Comparison of ENCODE assay signal across 22 cellular contexts in the genomic region with DNA sequence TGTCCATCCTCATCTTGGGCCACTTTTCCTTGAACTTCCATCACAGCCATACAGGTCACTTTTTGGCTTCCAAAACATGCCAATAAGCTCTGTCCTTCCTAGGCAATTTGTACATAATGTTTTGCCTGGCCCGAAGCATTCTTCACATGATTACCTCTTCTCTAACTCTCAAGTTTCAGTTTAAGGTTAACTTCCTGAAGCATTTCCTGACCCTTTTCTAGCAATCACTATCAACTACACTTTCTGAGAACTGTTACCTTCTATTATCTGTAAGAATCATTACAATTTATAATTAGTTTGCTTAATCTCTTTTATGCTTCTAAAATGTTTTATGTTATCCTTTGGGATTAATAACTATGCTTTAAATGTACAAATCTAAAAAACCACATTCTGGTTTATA.
A peak's percentile ranks its signal among the peaks of the same experiment; 100 is the strongest.
DNase-seq lines count a peak whose midpoint lies in the region; ATAC-seq, FAIRE-seq and TF ChIP-seq lines count a peak whose summit lies in the region.
"Had no signal": no experiment of that assay in that cellular context is flagged by ENCODE, and none has a peak within 500 bp of the region (broad histone marks: within the 10 kb centered on the region; RNA-seq: fewer than 3 reads in every experiment).

No MANE protein-coding gene starts in this region.

- POLR2A ChIA-PET in CD4-positive, alpha-beta T cell (lab: Charles Lee), result no interaction called here
- POLR2A ChIA-PET in activated CD8-positive, alpha-beta T cell treated with anti-CD3 and anti-CD28 coated beads for 36 hours (lab: Charles Lee), result no interaction called here

- no peak for DNase-seq in CD4-positive, alpha-beta T cell
- DNase-seq in GM12891 (ENCODE audit: insufficient read length, low spot score) (peak; percentile 3), immature natural killer cell (no peak), cardiac septum (ENCODE audit: low spot score) (no peak), NCI-H2081 (lab: John Stamatoyannopoulos, UW) (no peak)
- DNase-seq in activated CD8-positive, alpha-beta T cell treated with anti-CD3 and anti-CD28 coated beads for 36 hours, result no peak
- DNase-seq: activated CD4-positive, CD25-positive, alpha-beta regulatory T cell treated with anti-CD3 and anti-CD28 coated beads, Interleukin-2, amount 50 U/mL, for 72 hours; activated T-cell treated with anti-CD3 and anti-CD28 coated beads, Interleukin-2, amount 50 U/mL, for 1 hour; aorta; islet precursor cell; NCI-H1092; NCI-H526; nephron progenitor cell; stimulated activated CD4-positive, alpha-beta T cell treated with anti-CD3 and anti-CD28 coated beads, Interleukin-4, amount 100 ng/mL, for 1 hour; uterus had no signal

- no peaks in the 10 kb centered on the region for H3K27me3 ChIP-seq in CD4-positive, alpha-beta T cell (ENCODE audit: control insufficient read depth, insufficient read depth, low read length)
- H3K27me3 ChIP-seq: SJSA1, uterus had no signal

- no peaks in the 10 kb centered on the region for H3K9me3 Mint-ChIP-seq in CD4-positive, alpha-beta T cell
- H3K9me3 Mint-ChIP-seq in activated CD8-positive, alpha-beta T cell treated with anti-CD3 and anti-CD28 coated beads for 36 hours, result no peaks in the 10 kb centered on the region
- no peaks in the 10 kb centered on the region for H3K9me3 Mint-ChIP-seq in immature natural killer cell

- peak overlapping the region; percentile 38 for H3K27ac Mint-ChIP-seq in CD4-positive, alpha-beta T cell
- peak overlapping the region; percentile 89 for H3K27ac Mint-ChIP-seq in activated CD8-positive, alpha-beta T cell treated with anti-CD3 and anti-CD28 coated beads for 36 hours
- H3K27ac Mint-ChIP-seq in immature natural killer cell, result peak overlapping the region; percentile 64 to 95 (median 78)
- H3K27ac Mint-ChIP-seq: nephron progenitor cell, progenitor cell of endocrine pancreas had no signal

- no peak overlapping the region for H3K27ac ChIP-seq in CD4-positive, alpha-beta T cell (ENCODE audit: low read depth, low read length)
- H3K27ac ChIP-seq: SJSA1, skin epidermis, uterus had no signal

- H3K27me3 Mint-ChIP-seq in CD4-positive, alpha-beta T cell, result no peaks in the 10 kb centered on the region
- H3K27me3 Mint-ChIP-seq in activated CD8-positive, alpha-beta T cell treated with anti-CD3 and anti-CD28 coated beads for 36 hours, result no peaks in the 10 kb centered on the region
- H3K27me3 Mint-ChIP-seq in immature natural killer cell (ENCODE audit: low read depth in 3 of 3), result peaks cover 0 to 4% (median 0%) of the 10 kb centered on the region in 3 donors
- H3K27me3 Mint-ChIP-seq: progenitor cell of endocrine pancreas had no signal

- peaks cover 18% of the 10 kb centered on the region for H3K4me1 Mint-ChIP-seq in CD4-positive, alpha-beta T cell (ENCODE audit: low read depth)
- peaks cover 17% of the 10 kb centered on the region for H3K4me1 Mint-ChIP-seq in activated CD8-positive, alpha-beta T cell treated with anti-CD3 and anti-CD28 coated beads for 36 hours (ENCODE audit: low read depth)
- H3K4me1 Mint-ChIP-seq in immature natural killer cell, result peaks cover 9 to 11% of the 10 kb centered on the region in 2 donors
- H3K4me1 Mint-ChIP-seq: nephron progenitor cell had no signal

- no peaks in the 10 kb centered on the region for H3K9me3 ChIP-seq in CD4-positive, alpha-beta T cell (ENCODE audit: control insufficient read depth, low read length)
- H3K9me3 ChIP-seq: SJSA1, uterus had no signal

- no peak for TF ChIP-seq POLR2A in GM12891 (IDR thresholded peaks at IDR 0.05; ENCODE audit: low read depth, low read length)
- TF ChIP-seq POLR2A in GM18505 (IDR thresholded peaks at IDR 0.05; ENCODE audit: borderline replicate concordance, extremely low read depth, insufficient read depth, insufficient read length), result no peak

- CTCF ChIA-PET in CD4-positive, alpha-beta T cell (lab: Charles Lee), result no interaction called here
- CTCF ChIA-PET in activated CD8-positive, alpha-beta T cell treated with anti-CD3 and anti-CD28 coated beads for 36 hours (lab: Charles Lee), result interaction anchor here (1.5 kb wide), 1 partner anchor 17 kb away, joined by 5 read pairs; no protein-coding TSS in a partner anchor

- intact Hi-C loops in CD4-positive, alpha-beta T cell (cut with DNase I, micrococcal nuclease), result no loop called here
- intact Hi-C loops in activated CD8-positive, alpha-beta T cell treated with anti-CD3 and anti-CD28 coated beads for 36 hours (cut with micrococcal nuclease), result no loop called here
- intact Hi-C loops in cardiac septum (cut with DNase I), result no loop called here

- no peak for TF ChIP-seq CTCF in CD4-positive, alpha-beta T cell (IDR thresholded peaks at IDR 0.05)
- TF ChIP-seq CTCF in activated CD8-positive, alpha-beta T cell treated with anti-CD3 and anti-CD28 coated beads for 36 hours (IDR thresholded peaks at IDR 0.05), result no peak

- peak; percentile 88 for FAIRE-seq in GM12891 (lab: Jason Lieb, UNC)
- FAIRE-seq: endometrium, K562 had no signal

- ATAC-seq in CD4-positive, alpha-beta T cell (ENCODE audit: poor library complexity), result no peak
- no peak for ATAC-seq in activated CD8-positive, alpha-beta T cell treated with anti-CD3 and anti-CD28 coated beads for 36 hours
- ATAC-seq in GM18505 (IDR thresholded peaks at IDR 0.05; ENCODE audit: unreplicated experiment), result no peak
- no peak for ATAC-seq in GM19351 (IDR thresholded peaks at IDR 0.05; ENCODE audit: unreplicated experiment)
- ATAC-seq: K562 had no signal

- peaks cover 70% of the 10 kb centered on the region for H3K36me3 Mint-ChIP-seq in CD4-positive, alpha-beta T cell (ENCODE audit: low read depth)
- peaks cover 27% of the 10 kb centered on the region for H3K36me3 Mint-ChIP-seq in activated CD8-positive, alpha-beta T cell treated with anti-CD3 and anti-CD28 coated beads for 36 hours (ENCODE audit: low read depth)
- H3K36me3 Mint-ChIP-seq in immature natural killer cell, result peaks cover 17 to 29% (median 23%) of the 10 kb centered on the region in 3 donors

- H3K4me3 Mint-ChIP-seq in CD4-positive, alpha-beta T cell, result no peak overlapping the region
- no peak overlapping the region for H3K4me3 Mint-ChIP-seq in activated CD8-positive, alpha-beta T cell treated with anti-CD3 and anti-CD28 coated beads for 36 hours
- H3K4me3 Mint-ChIP-seq in immature natural killer cell, result peak overlapping the region in 3 of 5 donors; percentile 48 to 66 (median 55)
- H3K4me3 Mint-ChIP-seq: nephron progenitor cell had no signal

TF ChIP-seq in GM12891, 5 proteins besides CTCF, POLR2A, EP300 and RAD21:
- TF ChIP-seq TAF1 (IDR thresholded peaks at IDR 0.05; ENCODE audit: low read depth, low read length) (no peak), POLR2AphosphoS5 (IDR thresholded peaks at IDR 0.05; ENCODE audit: low read depth, low read length) (no peak), POU2F2 (IDR thresholded peaks at IDR 0.05; ENCODE audit: low read depth, low read length) (no peak), PAX5 (IDR thresholded peaks at IDR 0.05; ENCODE audit: insufficient read depth, low read length, severe bottlenecking) (no peak), SPI1 (IDR thresholded peaks at IDR 0.05; ENCODE audit: low read depth, low read length) (no peak)

Comparison
In these comparisons a context has a peak if more than half of its experiments do, and no peak if none do; other contexts are left out.
1. H3K27ac Mint-ChIP-seq: peak in every context shown above with its lines; median percentile 89 in activated CD8-positive, alpha-beta T cell treated with anti-CD3 and anti-CD28 coated beads for 36 hours; 78 in immature natural killer cell; 38 in CD4-positive, alpha-beta T cell.
2. H3K4me3 Mint-ChIP-seq: peak in immature natural killer cell (3 of 5); none in CD4-positive, alpha-beta T cell (single experiment) and activated CD8-positive, alpha-beta T cell treated with anti-CD3 and anti-CD28 coated beads for 36 hours (single experiment).